In genomic region chr3:131038326-131038725, GRCh38 we compare ENCODE assay signal across 14 cellular contexts. TPM values are rescaled to one million over a fixed set of nuclear protein-coding genes. Genes with fewer than 3 reads are reported as not detected.
DNase-seq lines count a peak whose midpoint lies in the region; ATAC-seq, FAIRE-seq and TF ChIP-seq lines count a peak whose summit lies in the region.
"Had no signal": no experiment of that assay in that cellular context is flagged by ENCODE, and none has a peak within 500 bp of the region (broad histone marks: within the 10 kb centered on the region; RNA-seq: fewer than 3 reads in every experiment).

No MANE protein-coding gene starts in this region.

- CTCF ChIA-PET in GM12878 (lab: Yijun Ruan, JAX): no interaction called here
- CTCF ChIA-PET in A673 (lab: Charles Lee): no interaction called here

- no peak for TF ChIP-seq RAD21 in GM12878 (IDR thresholded peaks at IDR 0.05; ENCODE audit: insufficient read depth, low read depth, low read length)

- POLR2A ChIA-PET in GM12878 (lab: Charles Lee) (no interaction called here), A673 (lab: Charles Lee; ENCODE audit: low non-redundant PET) (no interaction called here)

- intact Hi-C loops in GM12878 (cut with micrococcal nuclease; ENCODE audit: unreplicated experiment): loop anchor here (10.0 kb wide), 2 partner anchors 506 to 676 kb away; no protein-coding TSS in a partner anchor
- intact Hi-C loops in A673 (cut with micrococcal nuclease; ENCODE audit: unreplicated experiment): loop anchor here (5.0 to 10.0 kb wide), 3 partner anchors 194 to 1146 kb away; no protein-coding TSS in a partner anchor

- H3K27me3 ChIP-seq in OCI-LY3 (ENCODE audit: low read depth, low read length) (no peaks in the 10 kb centered on the region), GM12878 (replicated peaks in 1 of 2; ENCODE audit: control insufficient read depth in 2 of 2, insufficient read depth in 2 of 2, low read length in 1 of 2) (no peaks in the 10 kb centered on the region), A673 (replicated peaks; ENCODE audit: insufficient read depth, low read depth, low read length, poor library complexity) (no peaks in the 10 kb centered on the region)

- DNase-seq in GM12878 (ENCODE audit: low read depth, low spot score) (no peak), fibroblast of pulmonary artery (ENCODE audit: low read depth) (peak; percentile 25), NK-92 (lab: John Stamatoyannopoulos, UW; ENCODE audit: unreplicated experiment) (no peak), NCI-H1105 treated with DMSO at 0.1 percent for 48 hours (lab: John Stamatoyannopoulos, UW) (no peak), A673 (ENCODE audit: low spot score) (no peak)
- DNase-seq: Caco-2; CD8-positive, alpha-beta memory T cell; DND-41; GDM1; H7 had no signal

- RAD21 ChIA-PET in GM12878 (lab: Charles Lee; ENCODE audit: unreplicated experiment): no interaction called here

- H3K4me1 ChIP-seq in OCI-LY3 (ENCODE audit: low read length): peaks cover 44% of the 10 kb centered on the region
- H3K4me1 ChIP-seq in GM12878 (ENCODE audit: control insufficient read depth, insufficient read depth, low read length): no peaks in the 10 kb centered on the region
- peaks cover 35% of the 10 kb centered on the region for H3K4me1 ChIP-seq in A673 (ENCODE audit: insufficient read depth, low read length, poor library complexity, severe bottlenecking)
- H3K4me1 ChIP-seq: Caco-2 had no signal

- H3K9me3 ChIP-seq in OCI-LY3 (ENCODE audit: insufficient read depth, low read length) (no peaks in the 10 kb centered on the region), GM12878 (replicated peaks; ENCODE audit: control insufficient read depth, insufficient read depth, low read length) (no peaks in the 10 kb centered on the region), A673 (ENCODE audit: low read depth, low read length, poor library complexity, severe bottlenecking) (no peaks in the 10 kb centered on the region)
- H3K9me3 ChIP-seq: A549, Caco-2 had no signal

- no peak for FAIRE-seq in GM12878 (lab: Jason Lieb, UNC)
- FAIRE-seq: A549 had no signal

- no peak for TF ChIP-seq EP300 in GM12878 (IDR thresholded peaks at IDR 0.05; ENCODE audit: borderline replicate concordance in 1 of 2, control insufficient read depth in 1 of 2, low read depth in 2 of 2, low read length in 2 of 2)

- no peak for TF ChIP-seq CTCF in OCI-LY3 (IDR thresholded peaks at IDR 0.05; ENCODE audit: low read depth, low read length)
- TF ChIP-seq CTCF in GM12878 (IDR thresholded peaks at IDR 0.05 in 2 of 3, conservative IDR thresholded peaks at IDR 0.05 in 1 of 3; ENCODE audit: control insufficient read depth in 2 of 3, extremely low read depth in 1 of 3, insufficient read depth in 1 of 3, low read depth in 3 of 3, low read length in 3 of 3): no peak
- TF ChIP-seq CTCF in fibroblast of pulmonary artery (IDR thresholded peaks at IDR 0.05; ENCODE audit: low read length, missing control alignments): no peak
- no peak for TF ChIP-seq CTCF in A673 (conservative IDR thresholded peaks at IDR 0.05; ENCODE audit: low read depth, low read length)

- BruUV-seq in GM12878 (replicated peaks; lab: Mats Ljungman, UMichigan): no TSS peak
- BruUV-seq in A673 (replicated peaks; lab: Mats Ljungman, UMichigan): no TSS peak

- WGBS in GM12878 (ENCODE audit: insufficient coverage, insufficient replicate concordance, low lambda C conversion rate, missing lambda C conversion rate): 43% methylated on average over 2 of the region's 2 CpGs

- H3K9ac ChIP-seq in OCI-LY3 (ENCODE audit: low read length) (no peak overlapping the region; the same call in 1 of the 2 replicates), GM12878 (ENCODE audit: control insufficient read depth, insufficient read depth, low read length) (no peak overlapping the region)

- in situ Hi-C loops in GM12878 (cut with MboI): no loop called here

- H3K27ac ChIP-seq in OCI-LY3 (ENCODE audit: low read length): no peak overlapping the region
- H3K27ac ChIP-seq in GM12878 (ENCODE audit: control insufficient read depth, insufficient read depth): no peak overlapping the region
- H3K27ac ChIP-seq in A673 (ENCODE audit: low read depth, low read length, poor library complexity, severe bottlenecking): no peak overlapping the region
- H3K27ac ChIP-seq: A549 had no signal

- H3K79me2 ChIP-seq in OCI-LY3 (ENCODE audit: low read length) (no peaks in the 10 kb centered on the region), GM12878 (ENCODE audit: control insufficient read depth, insufficient read depth, low read length) (no peaks in the 10 kb centered on the region)

- H3K36me3 ChIP-seq in OCI-LY3 (replicated peaks; ENCODE audit: low read depth, low read length): no peaks in the 10 kb centered on the region
- no peaks in the 10 kb centered on the region for H3K36me3 ChIP-seq in GM12878 (ENCODE audit: control insufficient read depth in 2 of 2, insufficient read depth in 2 of 2, low read length in 1 of 2)
- H3K36me3 ChIP-seq in A673 (ENCODE audit: insufficient read depth, low read length, poor library complexity, severe bottlenecking): no peaks in the 10 kb centered on the region

- no peaks in the 10 kb centered on the region for H4K20me1 ChIP-seq in OCI-LY3 (ENCODE audit: insufficient read depth, low read length)
- no peaks in the 10 kb centered on the region for H4K20me1 ChIP-seq in GM12878 (ENCODE audit: control insufficient read depth, insufficient read depth)

- peak overlapping the region; percentile 60 for H3K4me2 ChIP-seq in OCI-LY3 (ENCODE audit: low read length)
- no peak overlapping the region for H3K4me2 ChIP-seq in GM12878 (ENCODE audit: control insufficient read depth, insufficient read depth)
- H3K4me2 ChIP-seq: A549, GM23338 had no signal

- no peak overlapping the region for H2AFZ ChIP-seq in OCI-LY3 (ENCODE audit: low read depth, low read length)
- no peak overlapping the region for H2AFZ ChIP-seq in GM12878 (ENCODE audit: control insufficient read depth, low read depth, low read length)
- H2AFZ ChIP-seq: GM23338 had no signal

- SMC1A ChIA-PET in GM12878 (lab: Charles Lee; ENCODE audit: uncharacterized antibody, unreplicated experiment): interaction anchor here (0.7 to 1.1 kb wide), 2 partner anchors 10 to 763 kb away, joined by 3 read pairs; no protein-coding TSS in a partner anchor

- no peak for ATAC-seq in GM12878
- ATAC-seq in GM18867 (IDR thresholded peaks at IDR 0.05; ENCODE audit: unreplicated experiment): no peak
- ATAC-seq: A549, GM23338 had no signal

- H3K4me3 ChIP-seq in OCI-LY3 (ENCODE audit: low read length) (0 out of 2 replicates have a peak overlapping the region, but pooled peaks have one; percentile 28), GM12878 (no peak overlapping the region), fibroblast of pulmonary artery (replicated peaks; ENCODE audit: low read depth, low read length) (no peak overlapping the region), A673 (ENCODE audit: low read depth, low read length, poor library complexity, severe bottlenecking) (no peak overlapping the region)
- H3K4me3 ChIP-seq: A549, GM23338 had no signal

- no peak for TF ChIP-seq POLR2A in GM12878 (IDR thresholded peaks at IDR 0.05; ENCODE audit: low read depth, low read length)

TF ChIP-seq in GM12878, 131 proteins besides CTCF, POLR2A, EP300 and RAD21 (continues in another document):
- TF ChIP-seq JUNB (IDR thresholded peaks at IDR 0.05): peak; percentile 75
- TF ChIP-seq MEF2A (IDR thresholded peaks at IDR 0.05; ENCODE audit: insufficient read depth, low read depth, low read length): no peak

RNA-seq across cellular contexts. Expression of gene NEK11, which starts 11.6 kb away (rescaled TPM):
- total RNA-seq in GM12878 (2013; cell fraction: nucleolus; rRNA removed): 4.6 and 5.0 TPM in 2 replicates
- total RNA-seq in GM12878 (2014; rRNA removed) (0.22 and 0.23 TPM in 2 replicates), GM12878 (2014; rRNA removed; fragmentation: Illumina TruSeq; extraction: Trizol) (0.18 and 0.94 TPM in 2 replicates), GM12878 (2021) (0.51 and 0.74 TPM in 2 replicates), A673 (2021) (4.4 and 5.0 TPM in 2 replicates)
- not detected for polyA plus RNA-seq in GM12878 (2011; ENCODE audit: low read depth)
- polyA plus RNA-seq in GM12878 (2011; rRNA removed) (0.43 and 0.76 TPM in 2 replicates), GM12878 (2014; fragmentation: Illumina TruSeq; extraction: Trizol) (0.22 and 0.25 TPM in 2 replicates), GM12878 (2014; fragmentation: Nextera tagmentation; extraction: Ambion mirVana) (under 1 TPM; 0.05 to 0.10 TPM), GM12878 (2014; rRNA removed) (0.20 and 0.54 TPM in 2 replicates), GM12878 (2016; fragmentation: Nextera tagmentation; extraction: Ambion mirVana) (under 1 TPM in 1 of 2 experiments, not detected in 1; 0.36 TPM)
- 0.08 and 0.10 TPM in 2 replicates for polyA plus RNA-seq in GM12878 (2011; cell fraction: cytosol; rRNA removed)
- polyA plus RNA-seq in GM12878 (2011; cell fraction: nucleus; rRNA removed): 0.63 and 0.76 TPM in 2 replicates
- polyA plus RNA-seq in GM12878 (2012): 0.35 TPM in 2 replicates
- polyA minus RNA-seq in GM12878 (2011; rRNA and poly(A)+ RNA removed): 0.80 and 1.0 TPM in 2 replicates
- not detected in 2 replicates for polyA minus RNA-seq in GM12878 (2011; cell fraction: cytosol; rRNA and poly(A)+ RNA removed)
- polyA minus RNA-seq in GM12878 (2011; cell fraction: nucleus; rRNA and poly(A)+ RNA removed): 1.2 and 1.9 TPM in 2 replicates

RNA-seq across cellular contexts. Expression of gene ASTE1, which starts 11.7 kb away (rescaled TPM):
- total RNA-seq in GM12878 (2013; cell fraction: nucleolus; rRNA removed): 22.2 and 23.1 TPM in 2 replicates
- 7.3 and 7.7 TPM in 2 replicates for total RNA-seq in GM12878 (2014; rRNA removed)
- total RNA-seq in GM12878 (2014; rRNA removed; fragmentation: Illumina TruSeq; extraction: Trizol): 7.0 and 8.8 TPM in 2 replicates
- 6.0 and 6.1 TPM in 2 replicates for total RNA-seq in GM12878 (2021)
- 4.0 TPM for polyA plus RNA-seq in GM12878 (2011; ENCODE audit: low read depth)
- 8.4 and 11.3 TPM in 2 replicates for polyA plus RNA-seq in GM12878 (2011; rRNA removed)
- 4.6 and 5.1 TPM in 2 replicates for polyA plus RNA-seq in GM12878 (2011; cell fraction: cytosol; rRNA removed)
- 7.0 and 7.4 TPM in 2 replicates for polyA plus RNA-seq in GM12878 (2011; cell fraction: nucleus; rRNA removed)
- 3.7 and 3.9 TPM in 2 replicates for polyA plus RNA-seq in GM12878 (2012)
- 8.2 and 9.3 TPM in 2 replicates for polyA plus RNA-seq in GM12878 (2014; fragmentation: Illumina TruSeq; extraction: Trizol)
- polyA plus RNA-seq in GM12878 (2014; fragmentation: Nextera tagmentation; extraction: Ambion mirVana): 10 to 100 TPM in 1 of 2 experiments, 1 to 10 TPM in 1; 8.2 to 12.0 TPM
- polyA plus RNA-seq in GM12878 (2014; rRNA removed): 4.1 and 5.1 TPM in 2 replicates
- polyA plus RNA-seq in GM12878 (2016; fragmentation: Nextera tagmentation; extraction: Ambion mirVana): 10 to 100 TPM in 1 of 2 experiments, 1 to 10 TPM in 1; 7.5 to 10.5 TPM
- 16.7 and 22.3 TPM in 2 replicates for polyA minus RNA-seq in GM12878 (2011; rRNA and poly(A)+ RNA removed)
- 2.4 and 4.6 TPM in 2 replicates for polyA minus RNA-seq in GM12878 (2011; cell fraction: cytosol; rRNA and poly(A)+ RNA removed)
- polyA minus RNA-seq in GM12878 (2011; cell fraction: nucleus; rRNA and poly(A)+ RNA removed): 26.2 and 32.9 TPM in 2 replicates
- total RNA-seq in A673 (2021): 7.3 and 8.1 TPM in 2 replicates
